In the genomic region with DNA sequence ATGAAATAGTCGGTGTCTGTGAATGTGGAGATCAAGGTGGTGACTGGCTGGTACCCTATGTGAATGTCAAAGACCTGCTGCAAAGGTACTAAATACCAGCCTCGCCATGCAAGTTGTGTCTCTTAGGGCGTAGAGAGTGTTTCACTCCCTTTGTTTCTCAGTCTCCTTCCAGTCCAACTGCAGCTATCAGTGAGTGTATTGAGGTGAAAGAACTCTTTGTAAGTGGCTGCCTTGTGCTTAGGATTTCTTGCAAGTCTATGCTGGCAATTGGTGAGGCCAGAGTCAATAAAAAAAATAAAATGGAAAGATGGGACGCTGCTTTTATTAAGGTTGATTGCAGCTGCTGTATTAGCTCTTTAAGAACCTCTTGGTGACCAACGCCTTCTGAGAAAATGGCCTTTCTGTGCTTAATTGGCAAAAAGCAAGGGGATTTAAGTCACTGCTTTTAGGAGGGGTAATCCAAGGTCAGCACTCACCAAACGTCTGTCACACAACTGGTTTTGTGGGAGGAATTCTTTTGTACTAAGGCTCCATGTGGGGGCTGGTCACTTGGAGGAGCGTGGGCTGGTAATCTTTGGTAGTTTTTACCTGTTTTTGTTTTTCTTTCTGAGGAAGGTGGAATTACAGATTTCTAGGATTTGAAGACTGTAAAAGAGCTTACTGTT, we compare ENCODE assay signal across 17 cellular contexts.
DNase-seq lines count a peak whose midpoint lies in the region; ATAC-seq and TF ChIP-seq lines count a peak whose summit lies in the region.
"Had no signal": no experiment of that assay in that cellular context is flagged by ENCODE, and none has a peak within 500 bp of the region (broad histone marks: within the 10 kb centered on the region; RNA-seq: fewer than 3 reads in every experiment).

No MANE protein-coding gene starts in this region.

- no peak overlapping the region for H2BK12ac ChIP-seq in trophoblast cell (ENCODE audit: low read length)

- H3K4me3 ChIP-seq in left ventricle myocardium inferior (no peak overlapping the region), gastroesophageal sphincter (no peak overlapping the region), trophoblast cell (ENCODE audit: low read depth, low read length) (no peak overlapping the region)
- H3K4me3 ChIP-seq: BLaER1, ovary had no signal

- H3K14ac ChIP-seq in trophoblast cell (ENCODE audit: low read length) = peak overlapping the region; percentile 20

- H3K9me3 ChIP-seq in left ventricle myocardium inferior (replicated peaks) = no peaks in the 10 kb centered on the region
- no peaks in the 10 kb centered on the region for H3K9me3 ChIP-seq in gastroesophageal sphincter
- no peaks in the 10 kb centered on the region for H3K9me3 ChIP-seq in trophoblast cell (ENCODE audit: insufficient read depth, low read depth, low read length)
- H3K9me3 ChIP-seq: BLaER1, ovary had no signal

- H3K4me2 ChIP-seq in trophoblast cell (ENCODE audit: low read length) = no peak overlapping the region
- H3K4me2 ChIP-seq: BLaER1 had no signal

- no peak overlapping the region for H2AFZ ChIP-seq in trophoblast cell (ENCODE audit: insufficient read depth, low read length, poor library complexity)

- peaks cover 37% of the 10 kb centered on the region for H3K36me3 ChIP-seq in left ventricle myocardium inferior
- peaks cover 0 to 41% of the 10 kb centered on the region in 2 donors for H3K36me3 ChIP-seq in gastroesophageal sphincter
- peaks cover 24 to 33% of the 10 kb centered on the region in 2 experiments for H3K36me3 ChIP-seq in trophoblast cell (ENCODE audit: control insufficient read depth in 1 of 2, insufficient read depth in 2 of 2, low read length in 2 of 2)
- H3K36me3 ChIP-seq: BLaER1, ovary had no signal

- H4K91ac ChIP-seq in trophoblast cell (ENCODE audit: low read depth, low read length) = peak overlapping the region; percentile 51

- no peak overlapping the region for H4K12ac ChIP-seq in trophoblast cell (ENCODE audit: low read depth, low read length)

- no peak for TF ChIP-seq EP300 in gastroesophageal sphincter (IDR thresholded peaks at IDR 0.05)

- no peak overlapping the region for H3K4me3 Mint-ChIP-seq in effector memory CD8-positive, alpha-beta T cell
- H3K4me3 Mint-ChIP-seq in activated CD4-positive, alpha-beta memory T cell treated with anti-CD3 and anti-CD28 coated beads, Interleukin-2, amount 10 ng/mL, durations not matched to agents 7 days and 5 days = no peak overlapping the region

- DNase-seq in left ventricle myocardium inferior = no peak
- no peak for DNase-seq in left ventricle myocardium superior
- DNase-seq in trophoblast cell = peak in 1 of 2 donors; percentile 44
- DNase-seq in effector memory CD8-positive, alpha-beta T cell = no peak
- no peak for DNase-seq in activated CD4-positive, alpha-beta memory T cell treated with anti-CD3 and anti-CD28 coated beads, Interleukin-2, amount 10 ng/mL, durations not matched to agents 7 days and 5 days
- DNase-seq: activated CD4-positive, alpha-beta T cell treated with anti-CD3 and anti-CD28 coated beads for 4 hours; aorta; DMS153; NCI-H1436; ovary; RPMI8226; small intestine; stimulated activated CD4-positive, alpha-beta T cell treated with anti-CD3 and anti-CD28 coated beads, Interleukin-4, amount 100 ng/mL, for 4 hours had no signal

- H3K27me3 Mint-ChIP-seq in effector memory CD8-positive, alpha-beta T cell = peaks cover 27 to 39% of the 10 kb centered on the region in 2 donors
- peaks cover 2% of the 10 kb centered on the region for H3K27me3 Mint-ChIP-seq in activated CD4-positive, alpha-beta memory T cell treated with anti-CD3 and anti-CD28 coated beads, Interleukin-2, amount 10 ng/mL, durations not matched to agents 7 days and 5 days

- H3K27ac ChIP-seq in left ventricle myocardium inferior (replicated peaks) (peak overlapping the region; percentile 18), gastroesophageal sphincter (peak overlapping the region; percentile 12 to 82 (median 50)), trophoblast cell (ENCODE audit: low read depth, low read length) (no peak overlapping the region)
- H3K27ac ChIP-seq: BLaER1, ovary had no signal

- no peak overlapping the region for H2BK5ac ChIP-seq in trophoblast cell (ENCODE audit: low read depth, low read length, poor library complexity)

- no peak overlapping the region for H3K9ac ChIP-seq in trophoblast cell (ENCODE audit: low read length)
- H3K9ac ChIP-seq: BLaER1 had no signal

- no peak for TF ChIP-seq POLR2A in gastroesophageal sphincter (IDR thresholded peaks at IDR 0.05)

- no peak overlapping the region for H3K4ac ChIP-seq in trophoblast cell (ENCODE audit: low read depth, low read length)

- peaks cover 3% of the 10 kb centered on the region for H3K79me2 ChIP-seq in trophoblast cell (ENCODE audit: control insufficient read depth, insufficient read depth, low read length, poor library complexity)

- no peaks in the 10 kb centered on the region for H3K9me3 Mint-ChIP-seq in effector memory CD8-positive, alpha-beta T cell
- H3K9me3 Mint-ChIP-seq in activated CD4-positive, alpha-beta memory T cell treated with anti-CD3 and anti-CD28 coated beads, Interleukin-2, amount 10 ng/mL, durations not matched to agents 7 days and 5 days = no peaks in the 10 kb centered on the region

- intact Hi-C loops in left ventricle myocardium inferior (cut with micrococcal nuclease) = no loop called here
- intact Hi-C loops in left ventricle myocardium superior (cut with micrococcal nuclease) = no loop called here

- H2AK5ac ChIP-seq in trophoblast cell (ENCODE audit: low read length) = peak overlapping the region; percentile 50

- H2BK120ac ChIP-seq in trophoblast cell (ENCODE audit: insufficient read depth, low read length, poor library complexity) = no peak overlapping the region

- no peak for ATAC-seq in left ventricle myocardium superior
- no peak for ATAC-seq in gastroesophageal sphincter
- no peak for ATAC-seq in GM21423 (IDR thresholded peaks at IDR 0.05; ENCODE audit: unreplicated experiment)
- ATAC-seq in GM21737 (IDR thresholded peaks at IDR 0.05; ENCODE audit: unreplicated experiment) = no peak
- ATAC-seq in effector memory CD8-positive, alpha-beta T cell (replicated peaks) = no peak

- CTCF ChIA-PET in activated CD4-positive, alpha-beta memory T cell treated with anti-CD3 and anti-CD28 coated beads, Interleukin-2, amount 10 ng/mL, durations not matched to agents 7 days and 5 days (lab: Charles Lee) = no interaction called here

- H3K4me1 ChIP-seq in left ventricle myocardium inferior = peaks cover 53% of the 10 kb centered on the region
- peaks cover 19 to 65% (median 20%) of the 10 kb centered on the region in 3 donors for H3K4me1 ChIP-seq in gastroesophageal sphincter
- H3K4me1 ChIP-seq in trophoblast cell (ENCODE audit: control insufficient read depth in 1 of 2, insufficient read depth in 2 of 2, low read length in 2 of 2) = peaks cover 11 to 16% of the 10 kb centered on the region in 2 experiments

- H3K27me3 ChIP-seq in left ventricle myocardium inferior (ENCODE audit: low read depth) (no peaks in the 10 kb centered on the region), gastroesophageal sphincter (no peaks in the 10 kb centered on the region), trophoblast cell (ENCODE audit: insufficient read depth, low read length) (no peaks in the 10 kb centered on the region)
- H3K27me3 ChIP-seq: BLaER1, ovary had no signal

- no peak overlapping the region for H3K27ac Mint-ChIP-seq in effector memory CD8-positive, alpha-beta T cell
- H3K27ac Mint-ChIP-seq in activated CD4-positive, alpha-beta memory T cell treated with anti-CD3 and anti-CD28 coated beads, Interleukin-2, amount 10 ng/mL, durations not matched to agents 7 days and 5 days = no peak overlapping the region

- WGBS in gastroesophageal sphincter (ENCODE audit: low coverage in 1 of 2), 2 donors = 57 to 66% methylated on average over 2 to 6 of the region's 7 CpGs
- no CpG with 5 or more reads among the region's 7 CpGs for WGBS in trophoblast cell (ENCODE audit: extremely low coverage, insufficient coverage, insufficient read length)

- POLR2A ChIA-PET in activated CD4-positive, alpha-beta memory T cell treated with anti-CD3 and anti-CD28 coated beads, Interleukin-2, amount 10 ng/mL, durations not matched to agents 7 days and 5 days (lab: Charles Lee) = no interaction called here

- H3K18ac ChIP-seq in trophoblast cell (ENCODE audit: low read length) = no peak overlapping the region

- peaks cover 2% of the 10 kb centered on the region for H3K79me1 ChIP-seq in trophoblast cell (ENCODE audit: low read length)

- TF ChIP-seq CTCF in left ventricle myocardium inferior (IDR thresholded peaks at IDR 0.05; ENCODE audit: borderline replicate concordance) (no peak), gastroesophageal sphincter (IDR thresholded peaks at IDR 0.05) (no peak)

- no peak overlapping the region for H3K23ac ChIP-seq in trophoblast cell (ENCODE audit: low read length)

- no peaks in the 10 kb centered on the region for H3K4me1 Mint-ChIP-seq in effector memory CD8-positive, alpha-beta T cell (ENCODE audit: low read depth in 2 of 2)
- no peaks in the 10 kb centered on the region for H3K4me1 Mint-ChIP-seq in activated CD4-positive, alpha-beta memory T cell treated with anti-CD3 and anti-CD28 coated beads, Interleukin-2, amount 10 ng/mL, durations not matched to agents 7 days and 5 days

- H3K36me3 Mint-ChIP-seq in effector memory CD8-positive, alpha-beta T cell (ENCODE audit: insufficient read depth) = no peaks in the 10 kb centered on the region
- no peaks in the 10 kb centered on the region for H3K36me3 Mint-ChIP-seq in activated CD4-positive, alpha-beta memory T cell treated with anti-CD3 and anti-CD28 coated beads, Interleukin-2, amount 10 ng/mL, durations not matched to agents 7 days and 5 days (ENCODE audit: low read depth)

- no peak overlapping the region for H4K8ac ChIP-seq in trophoblast cell (ENCODE audit: low read depth, low read length)
